ENCODE assay signal across 9 cellular contexts in the genomic region with DNA sequence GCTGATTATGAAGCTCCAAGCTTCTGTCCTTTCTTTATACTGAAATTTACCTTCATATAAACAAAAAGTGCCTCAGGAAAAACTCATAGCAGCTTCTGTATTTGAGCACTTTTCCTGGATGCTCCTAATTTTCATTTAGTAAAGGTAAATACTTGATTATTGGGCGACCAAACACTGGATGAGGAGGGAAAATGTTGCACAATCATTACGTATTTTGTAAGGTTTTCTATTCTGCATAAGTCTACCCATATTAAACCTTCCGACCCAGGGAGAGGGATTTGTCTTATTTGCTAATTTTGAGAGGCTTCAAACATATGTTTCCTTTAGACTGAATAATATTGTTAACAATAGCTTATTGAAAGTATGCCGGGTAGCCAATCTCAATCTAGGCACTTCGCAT. TPM values are rescaled to one million over a fixed set of nuclear protein-coding genes. Genes with fewer than 3 reads are reported as not detected.
"Had no signal": no experiment of that assay in that cellular context is flagged by ENCODE, and none has a peak within 500 bp of the region (broad histone marks: within the 10 kb centered on the region; RNA-seq: fewer than 3 reads in every experiment).

No MANE protein-coding gene starts in this region.

- ATAC-seq: GM12878 had no signal

- FAIRE-seq: G401.6, GM12878, GM12891, GM12892, GM18507, GM19239 had no signal

- H3K4me3 ChIP-seq: GM12878 had no signal

- DNase-seq: GDM1, GF-D8 had no signal

RNA-seq across cellular contexts. Expression of gene SLC6A5, which starts 4.3 kb away (rescaled TPM):
- total RNA-seq: G401, GM12878 had no signal
